17 cellular contexts compared by ENCODE assay signal in genomic region chr13:75223981-75224742, GRCh38.
A peak's percentile ranks its signal among the peaks of the same experiment; 100 is the strongest.
DNase-seq lines count a peak whose midpoint lies in the region; FAIRE-seq and TF ChIP-seq lines count a peak whose summit lies in the region.
"Had no signal": no experiment of that assay in that cellular context is flagged by ENCODE, and none has a peak within 500 bp of the region (broad histone marks: within the 10 kb centered on the region; RNA-seq: fewer than 3 reads in every experiment).

No MANE protein-coding gene starts in this region.

- H2BK15ac ChIP-seq in mesendoderm (replicated peaks; ENCODE audit: low read depth), result no peak overlapping the region

- H3K18ac ChIP-seq in mesendoderm (ENCODE audit: low read length), result no peak overlapping the region

- no peak overlapping the region for H2BK120ac ChIP-seq in mesendoderm (ENCODE audit: low read depth, low read length)

- no peaks in the 10 kb centered on the region for H4K20me1 ChIP-seq in mammary epithelial cell (ENCODE audit: insufficient read depth, low read length)

- H2AFZ ChIP-seq in mammary epithelial cell (ENCODE audit: low read depth, low read length), result no peak overlapping the region
- H2AFZ ChIP-seq: GM23338 had no signal

- H3K27ac ChIP-seq in mammary epithelial cell (ENCODE audit: insufficient read depth, low read depth, low read length) (no peak overlapping the region), breast epithelium (no peak overlapping the region), mesendoderm (ENCODE audit: low read depth, low read length) (no peak overlapping the region)

- intact Hi-C loops in mammary epithelial cell (cut with micrococcal nuclease), result no loop called here
- intact Hi-C loops in breast epithelium (cut with DNase I; ENCODE audit: low total_unique reads), result no loop called here

- no peak for TF ChIP-seq POLR2A in breast epithelium (IDR thresholded peaks at IDR 0.05)

- no peak overlapping the region for H3K4ac ChIP-seq in mesendoderm (ENCODE audit: low read depth, low read length)

- H3K56ac ChIP-seq in mesendoderm (ENCODE audit: low read length), result no peak overlapping the region

- no peaks in the 10 kb centered on the region for H3K9me3 ChIP-seq in mammary epithelial cell (replicated peaks; ENCODE audit: insufficient read depth, low read length)
- no peaks in the 10 kb centered on the region for H3K9me3 ChIP-seq in breast epithelium

- H3K36me3 ChIP-seq in mammary epithelial cell (ENCODE audit: insufficient read depth, low read length) (no peaks in the 10 kb centered on the region), breast epithelium (no peaks in the 10 kb centered on the region), bronchial epithelial cell (ENCODE audit: control insufficient read depth, insufficient read depth, low read length) (no peaks in the 10 kb centered on the region), mesendoderm (ENCODE audit: control insufficient read depth, insufficient read depth, low read length) (no peaks in the 10 kb centered on the region)

- no peak for FAIRE-seq in bronchial epithelial cell (lab: Jason Lieb, UNC)
- FAIRE-seq: G401.6 had no signal

- 91% methylated on average over 6 of the region's 6 CpGs for WGBS in mammary epithelial cell (ENCODE audit: low coverage, missing lambda C conversion rate)
- no CpG with 5 or more reads among the region's 6 CpGs for WGBS in mesendoderm (ENCODE audit: extremely low coverage, insufficient coverage, low lambda C conversion rate)

- no TSS peak for BruUV-seq in mammary epithelial cell (replicated peaks; lab: Mats Ljungman, UMichigan)

- CTCF ChIA-PET in mammary epithelial cell (lab: Charles Lee; ENCODE audit: low non-redundant PET), result no interaction called here

- in situ Hi-C loops in mammary epithelial cell (cut with MboI; ENCODE audit: low sequenced_read_pairs in 2 of 2), result loop anchor here in 1 of 2 donors (25.0 kb wide), 1 partner anchor 937 kb away; no protein-coding TSS in a partner anchor

- H3K79me2 ChIP-seq in mammary epithelial cell (ENCODE audit: insufficient read depth, low read length), result no peaks in the 10 kb centered on the region
- no peaks in the 10 kb centered on the region for H3K79me2 ChIP-seq in mesendoderm (ENCODE audit: control insufficient read depth, insufficient read depth, low read length)

- no peak overlapping the region for H4K5ac ChIP-seq in mesendoderm (ENCODE audit: low read length)

- dilution Hi-C loops in mammary epithelial cell (cut with HindIII; ENCODE audit: low sequenced_read_pairs), result no loop called here

- H3K9ac ChIP-seq in mammary epithelial cell (ENCODE audit: insufficient read depth, low read length), result peak overlapping the region; percentile 21
- no peak overlapping the region for H3K9ac ChIP-seq in mesendoderm (ENCODE audit: low read length)

- H3K4me2 ChIP-seq in mammary epithelial cell (ENCODE audit: insufficient read depth, low read depth, low read length) (no peak overlapping the region), mesendoderm (ENCODE audit: low read length) (no peak overlapping the region)
- H3K4me2 ChIP-seq: GM23338 had no signal

- H4K8ac ChIP-seq in mesendoderm (ENCODE audit: low read depth, low read length), result no peak overlapping the region

- H3K79me1 ChIP-seq in mesendoderm (ENCODE audit: low read length), result no peaks in the 10 kb centered on the region

- H3K27me3 ChIP-seq in mammary epithelial cell (ENCODE audit: insufficient read depth, low read length) (peaks cover 3% of the 10 kb centered on the region), breast epithelium (no peaks in the 10 kb centered on the region), bronchial epithelial cell (ENCODE audit: control insufficient read depth, insufficient read depth, low read length) (no peaks in the 10 kb centered on the region), mesendoderm (ENCODE audit: insufficient read depth, low read length, poor library complexity) (no peaks in the 10 kb centered on the region)

- TF ChIP-seq CTCF in mammary epithelial cell (conservative IDR thresholded peaks at IDR 0.05 in 1 of 2, IDR thresholded peaks at IDR 0.05 in 1 of 2; ENCODE audit: extremely low read depth in 1 of 2, insufficient read depth in 1 of 2, low read depth in 1 of 2, low read length in 2 of 2), result no peak
- TF ChIP-seq CTCF in breast epithelium (IDR thresholded peaks at IDR 0.05), result no peak
- no peak for TF ChIP-seq CTCF in bronchial epithelial cell (IDR thresholded peaks at IDR 0.05; ENCODE audit: insufficient read depth, low read length, severe bottlenecking)

- no peak overlapping the region for H3K4me3 ChIP-seq in mammary epithelial cell (replicated peaks in 1 of 3; ENCODE audit: insufficient read depth in 1 of 3, low read depth in 2 of 3, low read length in 3 of 3)
- H3K4me3 ChIP-seq in breast epithelium, result no peak overlapping the region
- no peak overlapping the region for H3K4me3 ChIP-seq in bronchial epithelial cell (ENCODE audit: low read depth, low read length)
- H3K4me3 ChIP-seq in mesendoderm (ENCODE audit: low read length), result no peak overlapping the region
- H3K4me3 ChIP-seq: GM23338 had no signal

- peak; percentile 25 for DNase-seq in mammary epithelial cell
- DNase-seq in breast epithelium (ENCODE audit: low spot score in 2 of 2), result no peak
- peak; percentile 81 for DNase-seq in bronchial epithelial cell (ENCODE audit: low read depth)
- peak; percentile 20 for DNase-seq in kidney tubule cell (ENCODE audit: low spot score)
- DNase-seq in mesendoderm, result no peak
- DNase-seq in LoVo (ENCODE audit: low spot score), result no peak
- no peak for DNase-seq in activated CD4-positive, alpha-beta T cell treated with anti-CD3 and anti-CD28 coated beads, Interleukin-2, amount 50 U/mL, for 48 hours
- DNase-seq: 8988T, ACHN, H9, NCI-H1092 treated with DMSO at 0.1 percent for 48 hours, NCI-H1436, NCI-H187 treated with DMSO at 0.1 percent for 48 hours, NCI-H446 treated with DMSO at 0.1 percent for 48 hours, NCI-H526 had no signal

- no peak overlapping the region for H2AK5ac ChIP-seq in mesendoderm (ENCODE audit: low read length)

- H3K23ac ChIP-seq in mesendoderm (ENCODE audit: low read length), result no peak overlapping the region

- no peak overlapping the region for H2BK5ac ChIP-seq in mesendoderm (ENCODE audit: low read length)

- peaks cover 22% of the 10 kb centered on the region for H3K4me1 ChIP-seq in mammary epithelial cell (ENCODE audit: insufficient read depth, low read length)
- H3K4me1 ChIP-seq in breast epithelium, result no peaks in the 10 kb centered on the region
- H3K4me1 ChIP-seq in mesendoderm (ENCODE audit: control insufficient read depth, low read depth, low read length), result no peaks in the 10 kb centered on the region

Comparison
In these comparisons a context has a peak if more than half of its experiments do, and no peak if none do; other contexts are left out.
1. DNase-seq: peak in mammary epithelial cell (single experiment), bronchial epithelial cell (single experiment) and kidney tubule cell (single experiment); none in breast epithelium (0 of 2), mesendoderm (single experiment), LoVo (single experiment) and activated CD4-positive, alpha-beta T cell treated with anti-CD3 and anti-CD28 coated beads, Interleukin-2, amount 50 U/mL, for 48 hours (0 of 2).